Comparison of ENCODE assay signal across 16 cellular contexts in genomic region chr7:20395494-20395893, GRCh38.
A peak's percentile ranks its signal among the peaks of the same experiment; 100 is the strongest.
DNase-seq lines count a peak whose midpoint lies in the region; ATAC-seq and TF ChIP-seq lines count a peak whose summit lies in the region.
"Had no signal": no experiment of that assay in that cellular context is flagged by ENCODE, and none has a peak within 500 bp of the region (broad histone marks: within the 10 kb centered on the region; RNA-seq: fewer than 3 reads in every experiment).

No MANE protein-coding gene starts in this region.

- H2AFZ ChIP-seq in hepatocyte (no peak overlapping the region), OCI-LY7 (ENCODE audit: low read length) (no peak overlapping the region)

- peak; percentile 74 for ATAC-seq in GM19324 (IDR thresholded peaks at IDR 0.05; ENCODE audit: low FRiP score, unreplicated experiment)
- peak; percentile 78 for ATAC-seq in HG02588 (IDR thresholded peaks at IDR 0.05; ENCODE audit: unreplicated experiment)
- ATAC-seq in HG03175 (IDR thresholded peaks at IDR 0.05; ENCODE audit: unreplicated experiment) = peak; percentile 67
- ATAC-seq in left colon = peak; percentile 60
- no peak for ATAC-seq in stimulated activated naive CD8-positive, alpha-beta T cell treated with anti-CD3 and anti-CD28 coated beads, Interleukin-15, Interleukin-2, amounts not matched to agents 100 U/mL and 50 U/mL, for 24 hours
- ATAC-seq: left cardiac atrium; natural killer cell treated with Interleukin-12 subunit alpha and Interleukin-12 subunit beta and Interleukin-15 and Interleukin-18, amount 100 ng/mL, for 72 hours; sciatic nerve had no signal

- POLR2A ChIA-PET in OCI-LY7 (lab: Charles Lee) = no interaction called here

- no TSS peak for BruUV-seq in OCI-LY7 (replicated peaks; lab: Mats Ljungman, UMichigan)

- TF ChIP-seq CTCF in hepatocyte (IDR thresholded peaks at IDR 0.05; ENCODE audit: poor library complexity) (no peak), OCI-LY7 (conservative IDR thresholded peaks at IDR 0.05; ENCODE audit: low read length) (no peak)

- H3K9me2 ChIP-seq in hepatocyte (replicated peaks; ENCODE audit: insufficient read depth) = no peaks in the 10 kb centered on the region
- no peaks in the 10 kb centered on the region for H3K9me2 ChIP-seq in OCI-LY7 (ENCODE audit: insufficient read depth, low read length)

- H3K79me2 ChIP-seq in hepatocyte = no peaks in the 10 kb centered on the region
- H3K79me2 ChIP-seq in OCI-LY7 (ENCODE audit: insufficient read depth, low read depth, low read length) = no peaks in the 10 kb centered on the region

- intact Hi-C loops in left colon (cut with DNase I, micrococcal nuclease) = no loop called here
- intact Hi-C loops in OCI-LY7 (cut with micrococcal nuclease; ENCODE audit: unreplicated experiment) = no loop called here

- CTCF ChIA-PET in OCI-LY7 (lab: Charles Lee; ENCODE audit: unreplicated experiment) = no interaction called here

- DNase-seq in left colon (no peak), caudate nucleus (lab: John Stamatoyannopoulos, UW) (no peak), hepatocyte (ENCODE audit: low spot score) (no peak), OCI-LY7 (ENCODE audit: low spot score) (no peak)
- no peak for DNase-seq in stimulated activated naive CD8-positive, alpha-beta T cell treated with anti-CD3 and anti-CD28 coated beads, Interleukin-15, Interleukin-2, amounts not matched to agents 100 U/mL and 50 U/mL, for 24 hours
- DNase-seq: activated naive CD4-positive, alpha-beta T cell treated with anti-CD3 and anti-CD28 coated beads for 36 hours; central memory CD4-positive, alpha-beta T cell; left cardiac atrium; NCI-H526 treated with DMSO at 0.1 percent for 48 hours; SJCRH30 had no signal

- H4K20me1 ChIP-seq in hepatocyte (ENCODE audit: insufficient read depth, poor library complexity, severe bottlenecking) = no peaks in the 10 kb centered on the region
- no peaks in the 10 kb centered on the region for H4K20me1 ChIP-seq in OCI-LY7 (ENCODE audit: insufficient read depth, low read length)

- no peak overlapping the region for H3K4me2 ChIP-seq in hepatocyte
- H3K4me2 ChIP-seq in OCI-LY7 (ENCODE audit: low read length) = no peak overlapping the region

- 98% methylated on average over 2 of the region's 2 CpGs for WGBS in hepatocyte (ENCODE audit: low lambda C conversion rate, missing lambda C conversion rate)

- H3K27me3 ChIP-seq in hepatocyte = no peaks in the 10 kb centered on the region
- H3K27me3 ChIP-seq: SJCRH30 had no signal

- H3K36me3 ChIP-seq in hepatocyte (replicated peaks; ENCODE audit: insufficient read depth, low read depth) = no peaks in the 10 kb centered on the region
- no peaks in the 10 kb centered on the region for H3K36me3 ChIP-seq in OCI-LY7 (ENCODE audit: insufficient read depth, low read length)

- H3K4me1 ChIP-seq in hepatocyte (ENCODE audit: insufficient read depth) (peaks cover 9% of the 10 kb centered on the region), OCI-LY7 (ENCODE audit: insufficient read depth, low read length, poor library complexity, severe bottlenecking) (no peaks in the 10 kb centered on the region)
- H3K4me1 ChIP-seq: SJCRH30 had no signal

- H3K4me3 ChIP-seq in hepatocyte (no peak overlapping the region), OCI-LY7 (ENCODE audit: low read depth, low read length, poor library complexity, severe bottlenecking) (no peak overlapping the region)
- H3K4me3 ChIP-seq: SJCRH30 had no signal

- no peak overlapping the region for H3K27ac ChIP-seq in caudate nucleus (ENCODE audit: low read depth, low read length)
- no peak overlapping the region for H3K27ac ChIP-seq in hepatocyte
- no peak overlapping the region for H3K27ac ChIP-seq in OCI-LY7 (ENCODE audit: low read depth, low read length, poor library complexity, severe bottlenecking)
- H3K27ac ChIP-seq: C4-2B, SJCRH30 had no signal

- H3K9me3 ChIP-seq in hepatocyte (ENCODE audit: low read depth) (no peaks in the 10 kb centered on the region), OCI-LY7 (ENCODE audit: low read length) (no peaks in the 10 kb centered on the region)
- H3K9me3 ChIP-seq: SJCRH30 had no signal
